8 cellular contexts compared by ENCODE assay signal in the genomic region with DNA sequence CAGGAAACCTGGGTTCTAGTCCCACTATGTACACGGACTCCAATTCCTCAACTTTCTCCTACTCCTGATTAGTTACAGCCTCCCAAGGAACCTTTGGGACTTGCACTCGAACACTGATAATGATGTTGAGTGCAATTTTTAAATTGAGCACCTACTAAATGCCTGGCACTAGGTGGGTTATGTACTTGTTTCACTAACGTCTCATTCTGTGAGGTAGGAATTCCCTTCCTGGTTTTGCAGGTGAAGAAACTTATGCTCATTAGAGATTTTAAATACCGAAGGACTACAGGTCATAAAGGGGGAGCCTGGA. TPM values are rescaled to one million over a fixed set of nuclear protein-coding genes. Genes with fewer than 3 reads are reported as not detected.
DNase-seq lines count a peak whose midpoint lies in the region; ATAC-seq and TF ChIP-seq lines count a peak whose summit lies in the region.

No MANE protein-coding gene starts in this region.

- H3K9me3 ChIP-seq in iPS-18c (ENCODE audit: control insufficient read depth, insufficient read depth, low read length) (no peaks in the 10 kb centered on the region), testis (no peaks in the 10 kb centered on the region)

- H3K4me1 ChIP-seq in testis = peaks cover 4% of the 10 kb centered on the region

- H3K27ac Mint-ChIP-seq in activated CD4-positive, alpha-beta T cell treated with anti-CD3 and anti-CD28 coated beads, Interleukin-2, amount 10 ng/mL, durations not matched to agents 24 days and 14 days = peak overlapping the region; percentile 94
- H3K27ac Mint-ChIP-seq in WTC11 = peak overlapping the region; percentile 98

- no peak for DNase-seq in activated CD4-positive, alpha-beta T cell treated with anti-CD3 and anti-CD28 coated beads, Interleukin-2, amount 10 ng/mL, durations not matched to agents 24 days and 14 days
- no peak for DNase-seq in activated CD4-positive, alpha-beta T cell treated with anti-CD3 and anti-CD28 coated beads, Interleukin-2, amount 50 U/mL, for 48 hours
- DNase-seq in WTC11 (ENCODE audit: low spot score) = no peak
- DNase-seq in testis = no peak
- no peak for DNase-seq in NCI-H187 treated with DMSO at 0.1 percent for 48 hours (lab: John Stamatoyannopoulos, UW)
- no peak for DNase-seq in NOMO-1 (lab: John Stamatoyannopoulos, UW; ENCODE audit: unreplicated experiment in 2 of 2)

- no peaks in the 10 kb centered on the region for H3K9me3 Mint-ChIP-seq in activated CD4-positive, alpha-beta T cell treated with anti-CD3 and anti-CD28 coated beads, Interleukin-2, amount 10 ng/mL, durations not matched to agents 24 days and 14 days
- no peaks in the 10 kb centered on the region for H3K9me3 Mint-ChIP-seq in WTC11

- CTCF ChIA-PET in WTC11 (lab: Charles Lee) = interaction anchor here (0.5 to 1.7 kb wide), 3 partner anchors 181 to 1378 kb away, joined by 3 to 7 read pairs (median 5); no protein-coding TSS in a partner anchor

- H3K36me3 Mint-ChIP-seq in activated CD4-positive, alpha-beta T cell treated with anti-CD3 and anti-CD28 coated beads, Interleukin-2, amount 10 ng/mL, durations not matched to agents 24 days and 14 days (ENCODE audit: low read depth) = peaks cover 33% of the 10 kb centered on the region
- H3K36me3 Mint-ChIP-seq in WTC11 = peaks cover 39% of the 10 kb centered on the region

- intact Hi-C loops in activated CD4-positive, alpha-beta T cell treated with anti-CD3 and anti-CD28 coated beads, Interleukin-2, amount 10 ng/mL, durations not matched to agents 24 days and 14 days (cut with micrococcal nuclease) = loop anchor here (1.0 to 5.0 kb wide), 4 partner anchors 47 to 364 kb away; partner anchors contain the start of gene PMCH
- intact Hi-C loops in testis (cut with DNase I; ENCODE audit: low total_unique reads) = no loop called here

- H3K4me3 ChIP-seq in iPS-18c (ENCODE audit: insufficient read depth, low read depth, low read length) (peak overlapping the region; percentile 60), testis (peak overlapping the region; percentile 73 to 83)

- WGBS in testis, 2 donors = 0 to 2% methylated on average over 4 of the region's 4 CpGs

- H3K27me3 ChIP-seq in testis = no peaks in the 10 kb centered on the region

- H3K36me3 ChIP-seq in testis (ENCODE audit: low read depth, missing control alignments) = no peaks in the 10 kb centered on the region

- no peaks in the 10 kb centered on the region for H3K27me3 Mint-ChIP-seq in activated CD4-positive, alpha-beta T cell treated with anti-CD3 and anti-CD28 coated beads, Interleukin-2, amount 10 ng/mL, durations not matched to agents 24 days and 14 days
- no peaks in the 10 kb centered on the region for H3K27me3 Mint-ChIP-seq in WTC11 (ENCODE audit: low read depth)

- POLR2A ChIA-PET in WTC11 (lab: Charles Lee) = interaction anchor here (1.5 kb wide), 1 partner anchor 59 kb away, joined by 3 read pairs; the partner anchor contains the start of gene WASHC3

- no peak overlapping the region for H3K27ac ChIP-seq in testis

- peak overlapping the region; percentile 96 for H3K4me3 Mint-ChIP-seq in activated CD4-positive, alpha-beta T cell treated with anti-CD3 and anti-CD28 coated beads, Interleukin-2, amount 10 ng/mL, durations not matched to agents 24 days and 14 days
- peak overlapping the region; percentile 94 for H3K4me3 Mint-ChIP-seq in WTC11

- no peak for TF ChIP-seq POLR2A in testis (IDR thresholded peaks at IDR 0.05)

- TF ChIP-seq CTCF in WTC11 (IDR thresholded peaks at IDR 0.05) (no peak), testis (IDR thresholded peaks at IDR 0.05) (no peak)

- ATAC-seq in WTC11 (no peak), GM19463 (IDR thresholded peaks at IDR 0.05; ENCODE audit: unreplicated experiment) (no peak)

- H3K4me1 Mint-ChIP-seq in activated CD4-positive, alpha-beta T cell treated with anti-CD3 and anti-CD28 coated beads, Interleukin-2, amount 10 ng/mL, durations not matched to agents 24 days and 14 days = peaks cover 36% of the 10 kb centered on the region
- H3K4me1 Mint-ChIP-seq in WTC11 = peaks cover 14% of the 10 kb centered on the region

TF ChIP-seq in WTC11, 78 proteins besides CTCF, POLR2A, EP300 and RAD21 (continues in another document):
- TF ChIP-seq KAT7 (CRISPR knock-in tag; IDR thresholded peaks at IDR 0.05; ENCODE audit: borderline replicate concordance) (no peak), FOXK1 (CRISPR knock-in tag; IDR thresholded peaks at IDR 0.05) (no peak), AFF4 (CRISPR knock-in tag; IDR thresholded peaks at IDR 0.05; ENCODE audit: borderline replicate concordance) (no peak), EMX1 (CRISPR knock-in tag; IDR thresholded peaks at IDR 0.05) (no peak), SOX15 (CRISPR knock-in tag; IDR thresholded peaks at IDR 0.05) (no peak), RELA (CRISPR knock-in tag; IDR thresholded peaks at IDR 0.05; ENCODE audit: borderline replicate concordance) (no peak), MXD4 (CRISPR knock-in tag; IDR thresholded peaks at IDR 0.05; ENCODE audit: borderline replicate concordance) (no peak), ZNF263 (CRISPR knock-in tag; IDR thresholded peaks at IDR 0.05; ENCODE audit: low read depth) (no peak), ZNF138 (CRISPR knock-in tag; conservative IDR thresholded peaks at IDR 0.05) (no peak), ZMAT4 (CRISPR knock-in tag; IDR thresholded peaks at IDR 0.05) (no peak), MYBL2 (CRISPR knock-in tag; IDR thresholded peaks at IDR 0.05) (no peak), ZNF219 (CRISPR knock-in tag; IDR thresholded peaks at IDR 0.05; ENCODE audit: borderline replicate concordance) (no peak)
- TF ChIP-seq, protein P1, sequence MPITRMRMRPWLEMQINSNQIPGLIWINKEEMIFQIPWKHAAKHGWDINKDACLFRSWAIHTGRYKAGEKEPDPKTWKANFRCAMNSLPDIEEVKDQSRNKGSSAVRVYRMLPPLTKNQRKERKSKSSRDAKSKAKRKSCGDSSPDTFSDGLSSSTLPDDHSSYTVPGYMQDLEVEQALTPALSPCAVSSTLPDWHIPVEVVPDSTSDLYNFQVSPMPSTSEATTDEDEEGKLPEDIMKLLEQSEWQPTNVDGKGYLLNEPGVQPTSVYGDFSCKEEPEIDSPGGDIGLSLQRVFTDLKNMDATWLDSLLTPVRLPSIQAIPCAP (CRISPR knock-in tag; IDR thresholded peaks at IDR 0.05) = no peak
- TF ChIP-seq, protein P2, sequence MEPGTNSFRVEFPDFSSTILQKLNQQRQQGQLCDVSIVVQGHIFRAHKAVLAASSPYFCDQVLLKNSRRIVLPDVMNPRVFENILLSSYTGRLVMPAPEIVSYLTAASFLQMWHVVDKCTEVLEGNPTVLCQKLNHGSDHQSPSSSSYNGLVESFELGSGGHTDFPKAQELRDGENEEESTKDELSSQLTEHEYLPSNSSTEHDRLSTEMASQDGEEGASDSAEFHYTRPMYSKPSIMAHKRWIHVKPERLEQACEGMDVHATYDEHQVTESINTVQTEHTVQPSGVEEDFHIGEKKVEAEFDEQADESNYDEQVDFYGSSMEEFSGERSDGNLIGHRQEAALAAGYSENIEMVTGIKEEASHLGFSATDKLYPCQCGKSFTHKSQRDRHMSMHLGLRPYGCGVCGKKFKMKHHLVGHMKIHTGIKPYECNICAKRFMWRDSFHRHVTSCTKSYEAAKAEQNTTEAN (CRISPR knock-in tag; IDR thresholded peaks at IDR 0.05) = no peak

RNA-seq across cellular contexts. Expression of gene PARPBP, which starts 0.5 kb away (rescaled TPM):
- total RNA-seq in activated CD4-positive, alpha-beta T cell treated with anti-CD3 and anti-CD28 coated beads, Interleukin-2, amount 10 ng/mL, durations not matched to agents 24 days and 14 days = 22.9 TPM in 2 replicates
- total RNA-seq in WTC11 (2021) (18.9 to 20.5 TPM (median 19.2 TPM) in 3 replicates), testis (10 to 100 TPM in 1 of 2 donors, 1 to 10 TPM in 1; 9.9 to 15.1 TPM)
- polyA plus RNA-seq in testis (ENCODE audit: insufficient read depth, low read depth, low replicate concordance) = 7.0 TPM

RNA-seq across cellular contexts. Expression of gene NUP37, which starts 0.6 kb away (rescaled TPM):
- 88.1 and 97.3 TPM in 2 replicates for total RNA-seq in activated CD4-positive, alpha-beta T cell treated with anti-CD3 and anti-CD28 coated beads, Interleukin-2, amount 10 ng/mL, durations not matched to agents 24 days and 14 days
- total RNA-seq in WTC11 (2021) (58.4 to 60.0 TPM (median 58.8 TPM) in 3 replicates), testis (10 to 100 TPM; 20.1 to 25.2 TPM)
- 38.1 TPM for polyA plus RNA-seq in testis (ENCODE audit: insufficient read depth, low read depth, low replicate concordance)

RNA-seq across cellular contexts. Expression of gene WASHC3, which starts 58.7 kb away (rescaled TPM):
- 29.0 and 33.1 TPM in 2 replicates for total RNA-seq in activated CD4-positive, alpha-beta T cell treated with anti-CD3 and anti-CD28 coated beads, Interleukin-2, amount 10 ng/mL, durations not matched to agents 24 days and 14 days
- total RNA-seq in WTC11 (2021) (6.0 to 9.9 TPM (median 9.6 TPM) in 3 replicates), testis (100 to 1,000 TPM; 140 to 192 TPM)
- polyA plus RNA-seq in testis (ENCODE audit: insufficient read depth, low read depth, low replicate concordance) = 298 TPM
